ENCODE assay signal across 8 cellular contexts in the genomic region with DNA sequence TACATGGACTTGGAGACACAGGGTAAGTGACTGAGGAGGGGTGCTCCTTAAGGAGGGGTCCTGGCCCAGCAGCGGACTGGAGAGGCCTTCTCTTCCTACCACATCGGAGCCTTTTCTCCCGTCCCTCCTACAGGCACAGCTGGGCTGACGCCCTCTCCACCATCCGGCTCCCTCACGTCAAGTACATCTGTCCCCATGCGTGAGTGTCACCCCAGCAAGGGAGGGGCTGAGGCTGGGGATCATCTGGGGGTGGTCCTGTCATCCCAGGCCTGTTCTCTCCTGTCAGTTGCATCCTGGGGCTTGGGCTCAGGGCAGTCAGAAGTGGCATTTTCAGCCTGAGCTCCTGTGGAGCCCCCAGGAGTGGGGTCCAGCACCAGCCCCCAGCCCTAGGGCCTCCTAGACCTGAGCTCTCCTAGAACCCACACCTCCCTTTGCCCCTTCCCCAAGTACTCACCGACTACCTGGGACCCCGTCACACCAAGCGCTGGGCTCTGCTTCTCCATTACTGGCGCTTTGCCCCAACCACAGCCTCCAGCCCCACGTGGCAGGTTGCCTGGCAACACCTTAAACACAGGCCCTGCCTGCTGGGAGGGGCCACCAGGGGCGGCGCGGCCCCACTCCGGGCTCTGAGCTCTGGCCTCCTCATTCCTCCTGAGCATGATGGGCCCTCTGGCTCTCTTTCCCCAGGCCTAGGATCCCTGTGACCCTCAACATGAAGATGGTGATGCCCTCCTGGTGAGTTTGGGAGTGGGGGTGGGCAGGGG. TPM values are rescaled to one million over a fixed set of nuclear protein-coding genes. Genes with fewer than 3 reads are reported as not detected.
DNase-seq lines count a peak whose midpoint lies in the region; ATAC-seq and TF ChIP-seq lines count a peak whose summit lies in the region.

No MANE protein-coding gene starts in this region.

- H3K4me3 ChIP-seq in AG10803 (ENCODE audit: low read length) (no peak overlapping the region), IMR-90 (ENCODE audit: insufficient read depth, low read depth, low read length) (no peak overlapping the region), adipocyte (ENCODE audit: low read length) (no peak overlapping the region), liver (ENCODE audit: low read depth in 1 of 3, low read length in 3 of 3) (no peak overlapping the region), testis (no peak overlapping the region), Karpas-422 (ENCODE audit: low read length) (no peak overlapping the region)

- H4K20me1 ChIP-seq in IMR-90 (ENCODE audit: insufficient read depth, low read length) (peaks cover 13% of the 10 kb centered on the region; the same call in 1 of the 2 replicates), Karpas-422 (ENCODE audit: insufficient read depth, low read depth, low read length) (peaks cover 6% of the 10 kb centered on the region; the same call in 1 of the 2 replicates)

- no peaks in the 10 kb centered on the region for H3K9me3 ChIP-seq in IMR-90 (ENCODE audit: control insufficient read depth, insufficient read depth, low read length)
- H3K9me3 ChIP-seq in adipocyte (ENCODE audit: control insufficient read depth, low read length): no peaks in the 10 kb centered on the region
- H3K9me3 ChIP-seq in liver (ENCODE audit: control insufficient read depth in 4 of 4, low read length in 3 of 4): no peaks in the 10 kb centered on the region
- no peaks in the 10 kb centered on the region for H3K9me3 ChIP-seq in testis
- no peaks in the 10 kb centered on the region for H3K9me3 ChIP-seq in Karpas-422 (ENCODE audit: low read length)

- DNase-seq in AG10803 (ENCODE audit: low read depth): peak; percentile 34
- no peak for DNase-seq in IMR-90
- DNase-seq in adipocyte (ENCODE audit: low read depth): no peak
- no peak for DNase-seq in testis
- no peak for DNase-seq in Karpas-422
- no peak for DNase-seq in endothelial cell (ENCODE audit: low spot score)

- in situ Hi-C loops in IMR-90 (cut with MboI; ENCODE audit: low sequenced_read_pairs): no loop called here

- H3K14ac ChIP-seq in IMR-90 (replicated peaks; ENCODE audit: low read depth, low read length): no peak overlapping the region

- WGBS in IMR-90 (ENCODE audit: extremely low coverage in 2 of 2, insufficient read length in 1 of 2), 2 experiments: 84% methylated on average over 4 of the region's 16 CpGs; no CpG with 5 or more reads in 1 of the 2 experiments
- 53% methylated on average over 16 of the region's 16 CpGs for WGBS in liver
- 71 to 73% methylated on average over 11 to 16 of the region's 16 CpGs for WGBS in testis, 2 donors

- no peak overlapping the region for H4K5ac ChIP-seq in IMR-90 (ENCODE audit: low read depth, low read length)

- no peaks in the 10 kb centered on the region for H3K9me3 Mint-ChIP-seq in endothelial cell (ENCODE audit: unreplicated experiment)

- H3K79me2 ChIP-seq in Karpas-422 (ENCODE audit: low read length): peaks cover 20% of the 10 kb centered on the region

- no peak overlapping the region for H2BK120ac ChIP-seq in IMR-90 (ENCODE audit: low read depth, low read length)

- H3K18ac ChIP-seq in IMR-90 (ENCODE audit: low read depth, low read length): no peak overlapping the region

- no peak for TF ChIP-seq CTCF in AG10803 (conservative IDR thresholded peaks at IDR 0.05; ENCODE audit: low read length)
- TF ChIP-seq CTCF in IMR-90 (conservative IDR thresholded peaks at IDR 0.05; ENCODE audit: low read depth, low read length): no peak
- no peak for TF ChIP-seq CTCF in liver (IDR thresholded peaks at IDR 0.05; ENCODE audit: low read depth, low read length, missing input control)
- no peak for TF ChIP-seq CTCF in testis (IDR thresholded peaks at IDR 0.05)
- TF ChIP-seq CTCF in endothelial cell (IDR thresholded peaks at IDR 0.05; ENCODE audit: unreplicated experiment): no peak

- CTCF ChIA-PET in IMR-90 (lab: Yijun Ruan, JAX): no interaction called here

- H3K9ac ChIP-seq in IMR-90 (ENCODE audit: low read depth, low read length) (no peak overlapping the region), adipocyte (ENCODE audit: low read length) (peak overlapping the region; percentile 43), liver (ENCODE audit: low read depth in 1 of 2, low read length in 2 of 2) (no peak overlapping the region), Karpas-422 (ENCODE audit: low read length) (no peak overlapping the region)

- no peak overlapping the region for H3K4me3 Mint-ChIP-seq in endothelial cell (ENCODE audit: unreplicated experiment)

- BruUV-seq in IMR-90 (replicated peaks; lab: Mats Ljungman, UMichigan): no TSS peak

- TF ChIP-seq RAD21 in IMR-90 (IDR thresholded peaks at IDR 0.05; ENCODE audit: low read length) (no peak), liver (IDR thresholded peaks at IDR 0.05) (no peak)

- H4K8ac ChIP-seq in IMR-90 (ENCODE audit: low read depth in 2 of 2, low read length in 2 of 2): no peak overlapping the region

- peak overlapping the region; percentile 34 for H2AK9ac ChIP-seq in IMR-90 (replicated peaks; ENCODE audit: low read depth, low read length, poor library complexity)

- peak overlapping the region; percentile 43; the same call in 1 of the 2 replicates for H3K23ac ChIP-seq in IMR-90 (ENCODE audit: low read depth, low read length)

- ATAC-seq in IMR-90 (ENCODE audit: low read depth) (no peak), HG03196 (IDR thresholded peaks at IDR 0.05; ENCODE audit: unreplicated experiment) (no peak)

- intact Hi-C loops in IMR-90 (cut with micrococcal nuclease) (no loop called here), testis (cut with DNase I; ENCODE audit: low total_unique reads) (no loop called here)

- H3K4me1 ChIP-seq in IMR-90 (ENCODE audit: control insufficient read depth, insufficient read depth, low read length): peaks cover 14% of the 10 kb centered on the region
- peaks cover 15% of the 10 kb centered on the region for H3K4me1 ChIP-seq in adipocyte (ENCODE audit: control insufficient read depth, insufficient read depth, low read length)
- H3K4me1 ChIP-seq in liver (ENCODE audit: control insufficient read depth in 4 of 4, insufficient read depth in 4 of 4, low read length in 3 of 4): peaks cover 13 to 41% (median 30%) of the 10 kb centered on the region in 4 donors
- H3K4me1 ChIP-seq in testis: peaks cover 12% of the 10 kb centered on the region
- peaks cover 24% of the 10 kb centered on the region for H3K4me1 ChIP-seq in Karpas-422 (ENCODE audit: low read length)

- no peak overlapping the region for H3K27ac Mint-ChIP-seq in endothelial cell (ENCODE audit: unreplicated experiment)

- peaks cover under 1% of the 10 kb centered on the region for H3K36me3 Mint-ChIP-seq in endothelial cell (ENCODE audit: low read depth, unreplicated experiment)

- no peak overlapping the region for H2BK20ac ChIP-seq in IMR-90 (ENCODE audit: low read depth, low read length)

- H3K27ac ChIP-seq in IMR-90 (ENCODE audit: insufficient read depth, low read length) (no peak overlapping the region), liver (ENCODE audit: low read depth in 1 of 2, low read length in 2 of 2) (peak overlapping the region; percentile 14 to 49), testis (no peak overlapping the region), Karpas-422 (ENCODE audit: low read length) (no peak overlapping the region)

- no peak overlapping the region for H3K4ac ChIP-seq in IMR-90 (ENCODE audit: low read depth, low read length)

- H3K27me3 Mint-ChIP-seq in endothelial cell (ENCODE audit: unreplicated experiment): peaks cover 9% of the 10 kb centered on the region

- H3K9me2 ChIP-seq in Karpas-422 (replicated peaks; ENCODE audit: insufficient read depth, low read length): no peaks in the 10 kb centered on the region

- peaks cover 5 to 45% of the 10 kb centered on the region in 2 experiments; a peak in 3 of 4 replicates for H3K79me1 ChIP-seq in IMR-90 (ENCODE audit: low read depth in 1 of 2, low read length in 2 of 2)

- no peak overlapping the region for H3K56ac ChIP-seq in IMR-90 (ENCODE audit: extremely low read depth, insufficient read depth, low read length)

- H3K36me3 ChIP-seq in IMR-90 (ENCODE audit: control insufficient read depth, insufficient read depth, low read length) (peaks cover 28% of the 10 kb centered on the region), adipocyte (ENCODE audit: control insufficient read depth, insufficient read depth, low read length, severe bottlenecking) (peaks cover 13% of the 10 kb centered on the region), liver (ENCODE audit: control insufficient read depth in 4 of 4, insufficient read depth in 3 of 4, low read depth in 1 of 4, low read length in 3 of 4) (peaks cover 2 to 18% (median 8%) of the 10 kb centered on the region in 4 donors), testis (ENCODE audit: low read depth, missing control alignments) (no peaks in the 10 kb centered on the region), Karpas-422 (ENCODE audit: insufficient read depth, low read length) (no peaks in the 10 kb centered on the region)

- TF ChIP-seq POLR2A in IMR-90 (IDR thresholded peaks at IDR 0.05; ENCODE audit: low read depth, low read length) (no peak), testis (IDR thresholded peaks at IDR 0.05) (no peak)

- H3K9me1 ChIP-seq in IMR-90 (ENCODE audit: insufficient read depth, low read length): peaks cover 9% of the 10 kb centered on the region

- peaks cover 14% of the 10 kb centered on the region for H3K4me1 Mint-ChIP-seq in endothelial cell (ENCODE audit: unreplicated experiment)

- H3K4me2 ChIP-seq in IMR-90 (ENCODE audit: low read depth, low read length) (no peak overlapping the region), Karpas-422 (ENCODE audit: low read depth, low read length, poor library complexity, severe bottlenecking) (no peak overlapping the region)

- dilution Hi-C loops in IMR-90 (cut with HindIII; ENCODE audit: low sequenced_read_pairs, unreplicated experiment): no loop called here

- POLR2A ChIA-PET in IMR-90 (lab: Charles Lee; ENCODE audit: unreplicated experiment): no interaction called here

- no peak overlapping the region for H2AK5ac ChIP-seq in IMR-90 (ENCODE audit: low read depth, low read length)

- no peak overlapping the region for H2BK5ac ChIP-seq in IMR-90 (ENCODE audit: low read depth, low read length, poor library complexity, severe bottlenecking)

- no peak overlapping the region for H4K91ac ChIP-seq in IMR-90 (ENCODE audit: insufficient read depth, low read depth, low read length)

- no peak overlapping the region for H2BK15ac ChIP-seq in IMR-90 (ENCODE audit: low read depth, low read length)

- no peak overlapping the region for H2AFZ ChIP-seq in IMR-90 (replicated peaks; ENCODE audit: low read length, poor library complexity)
- no peak overlapping the region for H2AFZ ChIP-seq in Karpas-422 (ENCODE audit: low read length)

- no peaks in the 10 kb centered on the region for H3K27me3 ChIP-seq in IMR-90 (ENCODE audit: control insufficient read depth, insufficient read depth, low read length)
- no peaks in the 10 kb centered on the region for H3K27me3 ChIP-seq in adipocyte (replicated peaks; ENCODE audit: control insufficient read depth, insufficient read depth, low read length)
- no peaks in the 10 kb centered on the region for H3K27me3 ChIP-seq in liver (ENCODE audit: control insufficient read depth in 4 of 4, insufficient read depth in 4 of 4, low read length in 3 of 4)
- H3K27me3 ChIP-seq in testis: no peaks in the 10 kb centered on the region
- H3K27me3 ChIP-seq in Karpas-422 (ENCODE audit: low read length): no peaks in the 10 kb centered on the region

RNA-seq across cellular contexts. Expression of gene LYPLA2, which starts 2.3 kb away (rescaled TPM):
- total RNA-seq in IMR-90 (2012; rRNA removed): 43.9 and 44.3 TPM in 2 replicates
- polyA plus RNA-seq in IMR-90 (2012; rRNA removed): 78.6 and 88.5 TPM in 2 replicates
- polyA plus RNA-seq in IMR-90 (2012; cell fraction: cytosol; rRNA removed): 47.5 and 98.1 TPM in 2 replicates
- 93.3 and 237 TPM in 2 replicates for polyA plus RNA-seq in IMR-90 (2012; cell fraction: nucleus; rRNA removed; ENCODE audit: low replicate concordance)
- total RNA-seq in liver: 10 to 100 TPM; 26.3 to 33.9 TPM
- 10 to 100 TPM; 52.6 to 71.1 TPM for polyA plus RNA-seq in liver
- 10 to 100 TPM; 46.5 to 47.8 TPM for total RNA-seq in testis
- polyA plus RNA-seq in testis (ENCODE audit: insufficient read depth, low read depth, low replicate concordance): 36.1 TPM
- total RNA-seq in Karpas-422 (2014; rRNA removed; shearing (Covaris generic); ENCODE audit: low replicate concordance): 43.1 and 69.8 TPM in 2 replicates
- total RNA-seq in endothelial cell (ENCODE audit: unreplicated experiment): 138 TPM

RNA-seq across cellular contexts. Expression of gene GALE, which starts 7.4 kb away (rescaled TPM):
- total RNA-seq in IMR-90 (2012; rRNA removed) (28.3 and 31.7 TPM in 2 replicates), liver (10 to 100 TPM; 22.9 to 43.4 TPM), testis (10 to 100 TPM; 23.2 to 26.1 TPM), endothelial cell (ENCODE audit: unreplicated experiment) (33.9 TPM)
- polyA plus RNA-seq in IMR-90 (2012; rRNA removed) (39.9 and 44.5 TPM in 2 replicates), liver (10 to 100 TPM; 37.0 to 40.4 TPM), testis (ENCODE audit: insufficient read depth, low read depth, low replicate concordance) (18.7 TPM)
- polyA plus RNA-seq in IMR-90 (2012; cell fraction: cytosol; rRNA removed): 35.1 and 46.3 TPM in 2 replicates
- polyA plus RNA-seq in IMR-90 (2012; cell fraction: nucleus; rRNA removed; ENCODE audit: low replicate concordance): 56.9 and 85.3 TPM in 2 replicates
- 16.8 and 39.7 TPM in 2 replicates for total RNA-seq in Karpas-422 (2014; rRNA removed; shearing (Covaris generic); ENCODE audit: low replicate concordance)

RNA-seq across cellular contexts. Expression of gene PITHD1, which starts 15.0 kb away (rescaled TPM):
- 23.8 and 34.2 TPM in 2 replicates for total RNA-seq in IMR-90 (2012; rRNA removed)
- polyA plus RNA-seq in IMR-90 (2012; rRNA removed): 31.8 and 32.0 TPM in 2 replicates
- polyA plus RNA-seq in IMR-90 (2012; cell fraction: cytosol; rRNA removed): 18.3 and 34.6 TPM in 2 replicates
- 10.8 and 29.0 TPM in 2 replicates for polyA plus RNA-seq in IMR-90 (2012; cell fraction: nucleus; rRNA removed; ENCODE audit: low replicate concordance)
- 10 to 100 TPM; 28.4 to 86.4 TPM for total RNA-seq in liver
- polyA plus RNA-seq in liver: 10 to 100 TPM; 17.1 to 21.1 TPM
- 10 to 100 TPM; 83.7 to 89.9 TPM for total RNA-seq in testis
- 99.3 TPM for polyA plus RNA-seq in testis (ENCODE audit: insufficient read depth, low read depth, low replicate concordance)
- total RNA-seq in Karpas-422 (2014; rRNA removed; shearing (Covaris generic); ENCODE audit: low replicate concordance): 35.6 and 55.7 TPM in 2 replicates
- total RNA-seq in endothelial cell (ENCODE audit: unreplicated experiment): 35.4 TPM

RNA-seq across cellular contexts. Expression of gene HMGCL, which starts 32.0 kb away (rescaled TPM):
- total RNA-seq in IMR-90 (2012; rRNA removed) (31.9 and 33.5 TPM in 2 replicates), liver (100 to 1,000 TPM in 1 of 2 donors, 10 to 100 TPM in 1; 68.2 to 111 TPM), testis (10 to 100 TPM; 48.2 to 54.3 TPM), endothelial cell (ENCODE audit: unreplicated experiment) (30.0 TPM)
- polyA plus RNA-seq in IMR-90 (2012; rRNA removed) (25.3 and 30.6 TPM in 2 replicates), liver (100 to 1,000 TPM; 187 to 198 TPM), testis (ENCODE audit: insufficient read depth, low read depth, low replicate concordance) (38.8 TPM)
- 15.7 and 28.3 TPM in 2 replicates for polyA plus RNA-seq in IMR-90 (2012; cell fraction: cytosol; rRNA removed)
- polyA plus RNA-seq in IMR-90 (2012; cell fraction: nucleus; rRNA removed; ENCODE audit: low replicate concordance): 17.3 and 23.9 TPM in 2 replicates
- total RNA-seq in Karpas-422 (2014; rRNA removed; shearing (Covaris generic); ENCODE audit: low replicate concordance): 25.6 and 45.2 TPM in 2 replicates

RNA-seq across cellular contexts. Expression of gene ELOA, which starts 49.9 kb away (rescaled TPM):
- total RNA-seq in IMR-90 (2012; rRNA removed): 40.7 and 44.4 TPM in 2 replicates
- polyA plus RNA-seq in IMR-90 (2012; rRNA removed): 19.5 and 22.9 TPM in 2 replicates
- polyA plus RNA-seq in IMR-90 (2012; cell fraction: cytosol; rRNA removed): 5.5 and 9.2 TPM in 2 replicates
- 9.4 and 25.4 TPM in 2 replicates for polyA plus RNA-seq in IMR-90 (2012; cell fraction: nucleus; rRNA removed; ENCODE audit: low replicate concordance)
- total RNA-seq in liver: 10 to 100 TPM; 11.1 to 34.9 TPM
- 10 to 100 TPM; 20.9 to 27.8 TPM for polyA plus RNA-seq in liver
- 10 to 100 TPM; 38.7 to 41.9 TPM for total RNA-seq in testis
- polyA plus RNA-seq in testis (ENCODE audit: insufficient read depth, low read depth, low replicate concordance): 51.3 TPM
- total RNA-seq in Karpas-422 (2014; rRNA removed; shearing (Covaris generic); ENCODE audit: low replicate concordance): 14.6 and 16.9 TPM in 2 replicates
- 54.4 TPM for total RNA-seq in endothelial cell (ENCODE audit: unreplicated experiment)

Comparison
In these comparisons a context has a peak if more than half of its experiments do, and no peak if none do; other contexts are left out.
1. H3K27ac ChIP-seq: peak in liver (2 of 2); none in IMR-90 (single experiment), testis (0 of 2) and Karpas-422 (single experiment).